Comparison of ENCODE assay signal across 1 cellular context in genomic region chr21:45074048-45074817, GRCh38.
TF ChIP-seq lines count a peak whose summit lies in the region.

A gene with protein sequence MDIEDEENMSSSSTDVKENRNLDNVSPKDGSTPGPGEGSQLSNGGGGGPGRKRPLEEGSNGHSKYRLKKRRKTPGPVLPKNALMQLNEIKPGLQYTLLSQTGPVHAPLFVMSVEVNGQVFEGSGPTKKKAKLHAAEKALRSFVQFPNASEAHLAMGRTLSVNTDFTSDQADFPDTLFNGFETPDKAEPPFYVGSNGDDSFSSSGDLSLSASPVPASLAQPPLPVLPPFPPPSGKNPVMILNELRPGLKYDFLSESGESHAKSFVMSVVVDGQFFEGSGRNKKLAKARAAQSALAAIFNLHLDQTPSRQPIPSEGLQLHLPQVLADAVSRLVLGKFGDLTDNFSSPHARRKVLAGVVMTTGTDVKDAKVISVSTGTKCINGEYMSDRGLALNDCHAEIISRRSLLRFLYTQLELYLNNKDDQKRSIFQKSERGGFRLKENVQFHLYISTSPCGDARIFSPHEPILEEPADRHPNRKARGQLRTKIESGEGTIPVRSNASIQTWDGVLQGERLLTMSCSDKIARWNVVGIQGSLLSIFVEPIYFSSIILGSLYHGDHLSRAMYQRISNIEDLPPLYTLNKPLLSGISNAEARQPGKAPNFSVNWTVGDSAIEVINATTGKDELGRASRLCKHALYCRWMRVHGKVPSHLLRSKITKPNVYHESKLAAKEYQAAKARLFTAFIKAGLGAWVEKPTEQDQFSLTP (plus strand): TSS chr21:45074580. CDS start chr21:45171657, 97,077 bp downstream.

TF ChIP-seq in K562, 482 proteins besides CTCF, POLR2A, EP300 and RAD21 (continued from another document and continues in another):
- TF ChIP-seq, protein P1, sequence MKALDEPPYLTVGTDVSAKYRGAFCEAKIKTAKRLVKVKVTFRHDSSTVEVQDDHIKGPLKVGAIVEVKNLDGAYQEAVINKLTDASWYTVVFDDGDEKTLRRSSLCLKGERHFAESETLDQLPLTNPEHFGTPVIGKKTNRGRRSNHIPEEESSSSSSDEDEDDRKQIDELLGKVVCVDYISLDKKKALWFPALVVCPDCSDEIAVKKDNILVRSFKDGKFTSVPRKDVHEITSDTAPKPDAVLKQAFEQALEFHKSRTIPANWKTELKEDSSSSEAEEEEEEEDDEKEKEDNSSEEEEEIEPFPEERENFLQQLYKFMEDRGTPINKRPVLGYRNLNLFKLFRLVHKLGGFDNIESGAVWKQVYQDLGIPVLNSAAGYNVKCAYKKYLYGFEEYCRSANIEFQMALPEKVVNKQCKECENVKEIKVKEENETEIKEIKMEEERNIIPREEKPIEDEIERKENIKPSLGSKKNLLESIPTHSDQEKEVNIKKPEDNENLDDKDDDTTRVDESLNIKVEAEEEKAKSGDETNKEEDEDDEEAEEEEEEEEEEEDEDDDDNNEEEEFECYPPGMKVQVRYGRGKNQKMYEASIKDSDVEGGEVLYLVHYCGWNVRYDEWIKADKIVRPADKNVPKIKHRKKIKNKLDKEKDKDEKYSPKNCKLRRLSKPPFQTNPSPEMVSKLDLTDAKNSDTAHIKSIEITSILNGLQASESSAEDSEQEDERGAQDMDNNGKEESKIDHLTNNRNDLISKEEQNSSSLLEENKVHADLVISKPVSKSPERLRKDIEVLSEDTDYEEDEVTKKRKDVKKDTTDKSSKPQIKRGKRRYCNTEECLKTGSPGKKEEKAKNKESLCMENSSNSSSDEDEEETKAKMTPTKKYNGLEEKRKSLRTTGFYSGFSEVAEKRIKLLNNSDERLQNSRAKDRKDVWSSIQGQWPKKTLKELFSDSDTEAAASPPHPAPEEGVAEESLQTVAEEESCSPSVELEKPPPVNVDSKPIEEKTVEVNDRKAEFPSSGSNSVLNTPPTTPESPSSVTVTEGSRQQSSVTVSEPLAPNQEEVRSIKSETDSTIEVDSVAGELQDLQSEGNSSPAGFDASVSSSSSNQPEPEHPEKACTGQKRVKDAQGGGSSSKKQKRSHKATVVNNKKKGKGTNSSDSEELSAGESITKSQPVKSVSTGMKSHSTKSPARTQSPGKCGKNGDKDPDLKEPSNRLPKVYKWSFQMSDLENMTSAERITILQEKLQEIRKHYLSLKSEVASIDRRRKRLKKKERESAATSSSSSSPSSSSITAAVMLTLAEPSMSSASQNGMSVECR (CRISPR knock-in tag; IDR thresholded peaks at IDR 0.05), result no peak
- TF ChIP-seq, protein P2, sequence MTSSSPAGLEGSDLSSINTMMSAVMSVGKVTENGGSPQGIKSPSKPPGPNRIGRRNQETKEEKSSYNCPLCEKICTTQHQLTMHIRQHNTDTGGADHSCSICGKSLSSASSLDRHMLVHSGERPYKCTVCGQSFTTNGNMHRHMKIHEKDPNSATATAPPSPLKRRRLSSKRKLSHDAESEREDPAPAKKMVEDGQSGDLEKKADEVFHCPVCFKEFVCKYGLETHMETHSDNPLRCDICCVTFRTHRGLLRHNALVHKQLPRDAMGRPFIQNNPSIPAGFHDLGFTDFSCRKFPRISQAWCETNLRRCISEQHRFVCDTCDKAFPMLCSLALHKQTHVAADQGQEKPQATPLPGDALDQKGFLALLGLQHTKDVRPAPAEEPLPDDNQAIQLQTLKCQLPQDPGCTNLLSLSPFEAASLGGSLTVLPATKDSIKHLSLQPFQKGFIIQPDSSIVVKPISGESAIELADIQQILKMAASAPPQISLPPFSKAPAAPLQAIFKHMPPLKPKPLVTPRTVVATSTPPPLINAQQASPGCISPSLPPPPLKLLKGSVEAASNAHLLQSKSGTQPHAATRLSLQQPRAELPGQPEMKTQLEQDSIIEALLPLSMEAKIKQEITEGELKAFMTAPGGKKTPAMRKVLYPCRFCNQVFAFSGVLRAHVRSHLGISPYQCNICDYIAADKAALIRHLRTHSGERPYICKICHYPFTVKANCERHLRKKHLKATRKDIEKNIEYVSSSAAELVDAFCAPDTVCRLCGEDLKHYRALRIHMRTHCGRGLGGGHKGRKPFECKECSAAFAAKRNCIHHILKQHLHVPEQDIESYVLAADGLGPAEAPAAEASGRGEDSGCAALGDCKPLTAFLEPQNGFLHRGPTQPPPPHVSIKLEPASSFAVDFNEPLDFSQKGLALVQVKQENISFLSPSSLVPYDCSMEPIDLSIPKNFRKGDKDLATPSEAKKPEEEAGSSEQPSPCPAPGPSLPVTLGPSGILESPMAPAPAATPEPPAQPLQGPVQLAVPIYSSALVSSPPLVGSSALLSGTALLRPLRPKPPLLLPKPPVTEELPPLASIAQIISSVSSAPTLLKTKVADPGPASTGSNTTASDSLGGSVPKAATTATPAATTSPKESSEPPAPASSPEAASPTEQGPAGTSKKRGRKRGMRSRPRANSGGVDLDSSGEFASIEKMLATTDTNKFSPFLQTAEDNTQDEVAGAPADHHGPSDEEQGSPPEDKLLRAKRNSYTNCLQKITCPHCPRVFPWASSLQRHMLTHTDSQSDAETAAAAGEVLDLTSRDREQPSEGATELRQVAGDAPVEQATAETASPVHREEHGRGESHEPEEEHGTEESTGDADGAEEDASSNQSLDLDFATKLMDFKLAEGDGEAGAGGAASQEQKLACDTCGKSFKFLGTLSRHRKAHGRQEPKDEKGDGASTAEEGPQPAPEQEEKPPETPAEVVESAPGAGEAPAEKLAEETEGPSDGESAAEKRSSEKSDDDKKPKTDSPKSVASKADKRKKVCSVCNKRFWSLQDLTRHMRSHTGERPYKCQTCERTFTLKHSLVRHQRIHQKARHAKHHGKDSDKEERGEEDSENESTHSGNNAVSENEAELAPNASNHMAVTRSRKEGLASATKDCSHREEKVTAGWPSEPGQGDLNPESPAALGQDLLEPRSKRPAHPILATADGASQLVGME (CRISPR knock-in tag; IDR thresholded peaks at IDR 0.05), result peak; percentile 91; the same call in 1 of the 2 replicates
- TF ChIP-seq CHD4 (IDR thresholded peaks at IDR 0.05; ENCODE audit: insufficient read depth, insufficient replicate concordance, low read depth, low read length, poor library complexity, severe bottlenecking) (no peak), HEY1 (CRISPR knock-in tag; IDR thresholded peaks at IDR 0.05; ENCODE audit: borderline replicate concordance) (peak; percentile 22; the same call in 1 of the 2 replicates), SIX5 (IDR thresholded peaks at IDR 0.05; ENCODE audit: borderline replicate concordance in 1 of 2, insufficient read depth in 1 of 2, low read depth in 1 of 2, low read length in 2 of 2) (peak in 1 of 2 experiments; percentile 51; a peak in 2 of 4 replicates), FOXJ2 (tag; IDR thresholded peaks at IDR 0.05) (no peak), CHD2 (IDR thresholded peaks at IDR 0.05; ENCODE audit: low read depth, low read length) (peak; percentile 77), VEZF1 (CRISPR knock-in tag; IDR thresholded peaks at IDR 0.05) (peak; percentile 65), ZNF77 (CRISPR knock-in tag; IDR thresholded peaks at IDR 0.05) (peak; percentile 98), ZNF174 (CRISPR knock-in tag; IDR thresholded peaks at IDR 0.05) (no peak), ZBED1 (IDR thresholded peaks at IDR 0.05) (peak; percentile 99), ZNF57 (CRISPR knock-in tag; IDR thresholded peaks at IDR 0.05) (peak; percentile 94), ATF1 (CRISPR knock-in tag; IDR thresholded peaks at IDR 0.05) (no peak), ATF1 (tag; IDR thresholded peaks at IDR 0.05) (0 out of 2 replicates have a peak, but pooled peaks have one; percentile 6), CEBPG (CRISPR knock-in tag; IDR thresholded peaks at IDR 0.05) (no peak), CEBPG (tag; conservative IDR thresholded peaks at IDR 0.05 in 1 of 2, IDR thresholded peaks at IDR 0.05 in 1 of 2) (no peak), TCFL5 (CRISPR knock-in tag; conservative IDR thresholded peaks at IDR 0.05) (peak; percentile 33; the same call in 1 of the 2 replicates), KAT7 (CRISPR knock-in tag; IDR thresholded peaks at IDR 0.05; ENCODE audit: borderline replicate concordance) (no peak), ZNF121 (CRISPR knock-in tag; conservative IDR thresholded peaks at IDR 0.05) (no peak), POLR2AphosphoS2 (IDR thresholded peaks at IDR 0.05; ENCODE audit: low read length) (peak; percentile 30; the same call in 1 of the 2 replicates), ZFP1 (CRISPR knock-in tag; IDR thresholded peaks at IDR 0.05) (0 out of 2 replicates have a peak, but pooled peaks have one; percentile 29), NCOA2 (IDR thresholded peaks at IDR 0.05; ENCODE audit: partially characterized antibody in 2 of 2) (no peak), ZNF197 (CRISPR knock-in tag; IDR thresholded peaks at IDR 0.05; ENCODE audit: low read depth) (peak; percentile 77), FOXP1 (CRISPR knock-in tag; IDR thresholded peaks at IDR 0.05) (no peak; the same call in 1 of the 2 replicates), POLR2AphosphoS5 (IDR thresholded peaks at IDR 0.05; ENCODE audit: control insufficient read depth, insufficient read depth, low read depth, low read length) (peak; percentile 92; the same call in 1 of the 2 replicates), ZBTB26 (CRISPR knock-in tag; IDR thresholded peaks at IDR 0.05) (0 out of 2 replicates have a peak, but pooled peaks have one; percentile 45), RHOXF2B (CRISPR knock-in tag; conservative IDR thresholded peaks at IDR 0.05) (peak; percentile 95), PYGO2 (tag; IDR thresholded peaks at IDR 0.05) (no peak), THAP7 (CRISPR knock-in tag; IDR thresholded peaks at IDR 0.05) (peak; percentile 96), MBD2 (IDR thresholded peaks at IDR 0.05; ENCODE audit: borderline replicate concordance, low read depth) (peak; percentile 87)
- TF ChIP-seq, protein P3, sequence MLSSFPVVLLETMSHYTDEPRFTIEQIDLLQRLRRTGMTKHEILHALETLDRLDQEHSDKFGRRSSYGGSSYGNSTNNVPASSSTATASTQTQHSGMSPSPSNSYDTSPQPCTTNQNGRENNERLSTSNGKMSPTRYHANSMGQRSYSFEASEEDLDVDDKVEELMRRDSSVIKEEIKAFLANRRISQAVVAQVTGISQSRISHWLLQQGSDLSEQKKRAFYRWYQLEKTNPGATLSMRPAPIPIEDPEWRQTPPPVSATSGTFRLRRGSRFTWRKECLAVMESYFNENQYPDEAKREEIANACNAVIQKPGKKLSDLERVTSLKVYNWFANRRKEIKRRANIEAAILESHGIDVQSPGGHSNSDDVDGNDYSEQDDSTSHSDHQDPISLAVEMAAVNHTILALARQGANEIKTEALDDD (IDR thresholded peaks at IDR 0.05), result no peak
- TF ChIP-seq, protein P4, sequence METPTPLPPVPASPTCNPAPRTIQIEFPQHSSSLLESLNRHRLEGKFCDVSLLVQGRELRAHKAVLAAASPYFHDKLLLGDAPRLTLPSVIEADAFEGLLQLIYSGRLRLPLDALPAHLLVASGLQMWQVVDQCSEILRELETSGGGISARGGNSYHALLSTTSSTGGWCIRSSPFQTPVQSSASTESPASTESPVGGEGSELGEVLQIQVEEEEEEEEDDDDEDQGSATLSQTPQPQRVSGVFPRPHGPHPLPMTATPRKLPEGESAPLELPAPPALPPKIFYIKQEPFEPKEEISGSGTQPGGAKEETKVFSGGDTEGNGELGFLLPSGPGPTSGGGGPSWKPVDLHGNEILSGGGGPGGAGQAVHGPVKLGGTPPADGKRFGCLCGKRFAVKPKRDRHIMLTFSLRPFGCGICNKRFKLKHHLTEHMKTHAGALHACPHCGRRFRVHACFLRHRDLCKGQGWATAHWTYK (CRISPR knock-in tag; IDR thresholded peaks at IDR 0.05), result peak; percentile 98
- TF ChIP-seq, protein P5, sequence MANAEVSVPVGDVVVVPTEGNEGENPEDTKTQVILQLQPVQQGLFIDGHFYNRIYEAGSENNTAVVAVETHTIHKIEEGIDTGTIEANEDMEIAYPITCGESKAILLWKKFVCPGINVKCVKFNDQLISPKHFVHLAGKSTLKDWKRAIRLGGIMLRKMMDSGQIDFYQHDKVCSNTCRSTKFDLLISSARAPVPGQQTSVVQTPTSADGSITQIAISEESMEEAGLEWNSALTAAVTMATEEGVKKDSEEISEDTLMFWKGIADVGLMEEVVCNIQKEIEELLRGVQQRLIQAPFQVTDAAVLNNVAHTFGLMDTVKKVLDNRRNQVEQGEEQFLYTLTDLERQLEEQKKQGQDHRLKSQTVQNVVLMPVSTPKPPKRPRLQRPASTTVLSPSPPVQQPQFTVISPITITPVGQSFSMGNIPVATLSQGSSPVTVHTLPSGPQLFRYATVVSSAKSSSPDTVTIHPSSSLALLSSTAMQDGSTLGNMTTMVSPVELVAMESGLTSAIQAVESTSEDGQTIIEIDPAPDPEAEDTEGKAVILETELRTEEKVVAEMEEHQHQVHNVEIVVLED (CRISPR knock-in tag; IDR thresholded peaks at IDR 0.05), result peak; percentile 97
- TF ChIP-seq, protein P6, sequence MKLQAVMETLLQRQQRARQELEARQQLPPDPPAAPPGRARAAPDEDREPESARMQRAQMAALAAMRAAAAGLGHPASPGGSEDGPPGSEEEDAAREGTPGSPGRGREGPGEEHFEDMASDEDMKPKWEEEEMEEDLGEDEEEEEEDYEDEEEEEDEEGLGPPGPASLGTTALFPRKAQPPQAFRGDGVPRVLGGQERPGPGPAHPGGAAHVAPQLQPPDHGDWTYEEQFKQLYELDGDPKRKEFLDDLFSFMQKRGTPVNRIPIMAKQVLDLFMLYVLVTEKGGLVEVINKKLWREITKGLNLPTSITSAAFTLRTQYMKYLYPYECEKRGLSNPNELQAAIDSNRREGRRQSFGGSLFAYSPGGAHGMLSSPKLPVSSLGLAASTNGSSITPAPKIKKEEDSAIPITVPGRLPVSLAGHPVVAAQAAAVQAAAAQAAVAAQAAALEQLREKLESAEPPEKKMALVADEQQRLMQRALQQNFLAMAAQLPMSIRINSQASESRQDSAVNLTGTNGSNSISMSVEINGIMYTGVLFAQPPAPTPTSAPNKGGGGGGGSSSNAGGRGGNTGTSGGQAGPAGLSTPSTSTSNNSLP (IDR thresholded peaks at IDR 0.05; ENCODE audit: borderline replicate concordance, low read depth, low read length), result no peak
